14 cellular contexts compared by ENCODE assay signal in genomic region chr14:31930493-31931225, GRCh38.
DNase-seq lines count a peak whose midpoint lies in the region; ATAC-seq and TF ChIP-seq lines count a peak whose summit lies in the region.
"Had no signal": no experiment of that assay in that cellular context is flagged by ENCODE, and none has a peak within 500 bp of the region (broad histone marks: within the 10 kb centered on the region; RNA-seq: fewer than 3 reads in every experiment).

No MANE protein-coding gene starts in this region.

- H3F3A ChIP-seq in PC-9 (ENCODE audit: insufficient read depth, low read depth) = peaks cover 27% of the 10 kb centered on the region; the same call in 1 of the 2 replicates

- intact Hi-C loops in PC-9 (cut with micrococcal nuclease; ENCODE audit: unreplicated experiment) = loop anchor here (10.0 kb wide), 1 partner anchor 634 kb away; no protein-coding TSS in a partner anchor

- POLR2A ChIA-PET in PC-9 (lab: Charles Lee; ENCODE audit: unreplicated experiment) = no interaction called here

- H3K4me3 ChIP-seq in PC-9 (no peak overlapping the region), fibroblast of villous mesenchyme (ENCODE audit: low read depth, low read length) (no peak overlapping the region)
- H3K4me3 ChIP-seq in effector memory CD4-positive, alpha-beta T cell (ENCODE audit: insufficient read depth, low read depth, low read length, poor library complexity, severe bottlenecking) = no peak overlapping the region
- H3K4me3 ChIP-seq: dorsolateral prefrontal cortex, heart right ventricle, lung, upper lobe of left lung had no signal

- no peak overlapping the region for H3K4me3 Mint-ChIP-seq in activated naive CD8-positive, alpha-beta T cell treated with anti-CD3 and anti-CD28 coated beads, Interleukin-2, amount 50 U/mL, for 24 hours
- no peak overlapping the region for H3K4me3 Mint-ChIP-seq in activated naive CD8-positive, alpha-beta T cell treated with anti-CD3 and anti-CD28 coated beads for 36 hours

- H3K9me2 ChIP-seq in PC-9 (ENCODE audit: insufficient read depth) = no peaks in the 10 kb centered on the region

- peak; percentile 69 for ATAC-seq in activated naive CD8-positive, alpha-beta T cell treated with anti-CD3 and anti-CD28 coated beads, Interleukin-2, amount 50 U/mL, for 24 hours
- no peak for ATAC-seq in GM18870 (IDR thresholded peaks at IDR 0.05; ENCODE audit: unreplicated experiment)
- no peak for ATAC-seq in HG02623 (IDR thresholded peaks at IDR 0.05; ENCODE audit: unreplicated experiment)
- ATAC-seq: heart right ventricle had no signal

- H3K4me2 ChIP-seq in PC-9 = no peak overlapping the region

- DNase-seq in activated naive CD8-positive, alpha-beta T cell treated with anti-CD3 and anti-CD28 coated beads, Interleukin-2, amount 50 U/mL, for 24 hours = no peak
- no peak for DNase-seq in activated naive CD8-positive, alpha-beta T cell treated with anti-CD3 and anti-CD28 coated beads for 36 hours
- DNase-seq in PC-9 = peak in 1 of 2 experiments; percentile 40
- peak; percentile 54 for DNase-seq in fibroblast of villous mesenchyme (ENCODE audit: low read depth)
- peak; percentile 76 for DNase-seq in stromal cell of bone marrow (ENCODE audit: low read depth)
- no peak for DNase-seq in effector memory CD4-positive, alpha-beta T cell
- DNase-seq: DMS53, dorsolateral prefrontal cortex, heart right ventricle, NCI-H524, upper lobe of left lung had no signal

- no TSS peak for BruUV-seq in PC-9 (replicated peaks; lab: Mats Ljungman, UMichigan)

- no peaks in the 10 kb centered on the region for H3K36me3 ChIP-seq in PC-9 (ENCODE audit: low read depth)
- H3K36me3 ChIP-seq in effector memory CD4-positive, alpha-beta T cell (ENCODE audit: control insufficient read depth, insufficient read depth, low read length) = no peaks in the 10 kb centered on the region
- H3K36me3 ChIP-seq: heart right ventricle, upper lobe of left lung had no signal

- no peak overlapping the region for H2AFZ ChIP-seq in PC-9

- H3K36me3 Mint-ChIP-seq in activated naive CD8-positive, alpha-beta T cell treated with anti-CD3 and anti-CD28 coated beads, Interleukin-2, amount 50 U/mL, for 24 hours (ENCODE audit: low read depth) = no peaks in the 10 kb centered on the region
- H3K36me3 Mint-ChIP-seq in activated naive CD8-positive, alpha-beta T cell treated with anti-CD3 and anti-CD28 coated beads for 36 hours = no peaks in the 10 kb centered on the region

- H3K9me3 Mint-ChIP-seq in activated naive CD8-positive, alpha-beta T cell treated with anti-CD3 and anti-CD28 coated beads, Interleukin-2, amount 50 U/mL, for 24 hours = no peaks in the 10 kb centered on the region
- H3K9me3 Mint-ChIP-seq in activated naive CD8-positive, alpha-beta T cell treated with anti-CD3 and anti-CD28 coated beads for 36 hours = no peaks in the 10 kb centered on the region

- H3K79me2 ChIP-seq in PC-9 (ENCODE audit: low read depth) = no peaks in the 10 kb centered on the region

- TF ChIP-seq CTCF in PC-9 (conservative IDR thresholded peaks at IDR 0.05) (no peak), fibroblast of villous mesenchyme (IDR thresholded peaks at IDR 0.05; ENCODE audit: insufficient read depth, low read depth, low read length) (no peak)

- no peaks in the 10 kb centered on the region for H3K9me3 ChIP-seq in PC-9 (ENCODE audit: insufficient read depth, low read depth)
- no peaks in the 10 kb centered on the region for H3K9me3 ChIP-seq in effector memory CD4-positive, alpha-beta T cell (ENCODE audit: control insufficient read depth, low read length)
- H3K9me3 ChIP-seq: heart right ventricle, upper lobe of left lung had no signal

- H3K27me3 ChIP-seq in PC-9 (ENCODE audit: insufficient read depth, low read depth) = no peaks in the 10 kb centered on the region
- no peaks in the 10 kb centered on the region for H3K27me3 ChIP-seq in effector memory CD4-positive, alpha-beta T cell (replicated peaks; ENCODE audit: control insufficient read depth, insufficient read depth, low read length, poor library complexity, severe bottlenecking)
- H3K27me3 ChIP-seq: dorsolateral prefrontal cortex, heart right ventricle, upper lobe of left lung had no signal

- H3K4me1 Mint-ChIP-seq in activated naive CD8-positive, alpha-beta T cell treated with anti-CD3 and anti-CD28 coated beads, Interleukin-2, amount 50 U/mL, for 24 hours = peaks cover 6% of the 10 kb centered on the region
- H3K4me1 Mint-ChIP-seq in activated naive CD8-positive, alpha-beta T cell treated with anti-CD3 and anti-CD28 coated beads for 36 hours = peaks cover 2% of the 10 kb centered on the region

- no peak overlapping the region for H3K27ac Mint-ChIP-seq in activated naive CD8-positive, alpha-beta T cell treated with anti-CD3 and anti-CD28 coated beads, Interleukin-2, amount 50 U/mL, for 24 hours
- H3K27ac Mint-ChIP-seq in activated naive CD8-positive, alpha-beta T cell treated with anti-CD3 and anti-CD28 coated beads for 36 hours = no peak overlapping the region

- no peaks in the 10 kb centered on the region for H3K27me3 Mint-ChIP-seq in activated naive CD8-positive, alpha-beta T cell treated with anti-CD3 and anti-CD28 coated beads, Interleukin-2, amount 50 U/mL, for 24 hours
- no peaks in the 10 kb centered on the region for H3K27me3 Mint-ChIP-seq in activated naive CD8-positive, alpha-beta T cell treated with anti-CD3 and anti-CD28 coated beads for 36 hours

- CTCF ChIA-PET in PC-9 (lab: Charles Lee) = no interaction called here

- H4K20me1 ChIP-seq in PC-9 (ENCODE audit: insufficient read depth) = no peaks in the 10 kb centered on the region

- H3K4me1 ChIP-seq in PC-9 (replicated peaks; ENCODE audit: insufficient read depth) = peaks cover 27% of the 10 kb centered on the region
- no peaks in the 10 kb centered on the region for H3K4me1 ChIP-seq in effector memory CD4-positive, alpha-beta T cell (ENCODE audit: control insufficient read depth, insufficient read depth, low read length, poor library complexity, severe bottlenecking)

- peak overlapping the region; percentile 41 for H3K27ac ChIP-seq in PC-9
- no peak overlapping the region for H3K27ac ChIP-seq in effector memory CD4-positive, alpha-beta T cell (ENCODE audit: insufficient read depth, low read length, poor library complexity, severe bottlenecking)
- H3K27ac ChIP-seq: dorsolateral prefrontal cortex had no signal

Comparison
In these comparisons a context has a peak if more than half of its experiments do, and no peak if none do; other contexts are left out.
1. DNase-seq: peak in fibroblast of villous mesenchyme (single experiment) and stromal cell of bone marrow (single experiment); none in activated naive CD8-positive, alpha-beta T cell treated with anti-CD3 and anti-CD28 coated beads, Interleukin-2, amount 50 U/mL, for 24 hours (single experiment), activated naive CD8-positive, alpha-beta T cell treated with anti-CD3 and anti-CD28 coated beads for 36 hours (single experiment) and effector memory CD4-positive, alpha-beta T cell (0 of 3).